Comparison of ENCODE assay signal across 1 cellular context in genomic region chr10:73648252-73648651, GRCh38.
TF ChIP-seq lines count a peak whose summit lies in the region.

No MANE protein-coding gene starts in this region.

TF ChIP-seq in IMR-90, 13 proteins besides CTCF, POLR2A, EP300 and RAD21 (continued from another document):
- TF ChIP-seq MAFK (IDR thresholded peaks at IDR 0.05; ENCODE audit: low read depth, low read length), result no peak
- no peak for TF ChIP-seq SMC3 (IDR thresholded peaks at IDR 0.05; ENCODE audit: low read depth, low read length)
- no peak for TF ChIP-seq CHD1 (IDR thresholded peaks at IDR 0.05; ENCODE audit: low read depth, low read length)
- TF ChIP-seq ELK1 (IDR thresholded peaks at IDR 0.05; ENCODE audit: borderline replicate concordance, low read depth, low read length), result no peak
- no peak for TF ChIP-seq RFX5 (IDR thresholded peaks at IDR 0.05; ENCODE audit: low read depth, low read length)
- no peak for TF ChIP-seq BHLHE40 (IDR thresholded peaks at IDR 0.05; ENCODE audit: low read depth, low read length)
- TF ChIP-seq RCOR1 (IDR thresholded peaks at IDR 0.05; ENCODE audit: insufficient replicate concordance, low read length), result no peak
